In genomic region chr4:43485196-43485595, GRCh38 we compare ENCODE assay signal across 23 cellular contexts.
A peak's percentile ranks its signal among the peaks of the same experiment; 100 is the strongest.
DNase-seq lines count a peak whose midpoint lies in the region; TF ChIP-seq lines count a peak whose summit lies in the region.
"Had no signal": no experiment of that assay in that cellular context is flagged by ENCODE, and none has a peak within 500 bp of the region (broad histone marks: within the 10 kb centered on the region; RNA-seq: fewer than 3 reads in every experiment).

No MANE protein-coding gene starts in this region.

- no TSS peak for BruUV-seq in A673 (replicated peaks; lab: Mats Ljungman, UMichigan)

- H3K27ac ChIP-seq in WERI-Rb-1 (peak overlapping the region; percentile 57), Karpas-422 (ENCODE audit: low read length) (no peak overlapping the region), A673 (ENCODE audit: low read depth, low read length, poor library complexity, severe bottlenecking) (no peak overlapping the region)
- H3K27ac ChIP-seq: HL-60 had no signal

- POLR2A ChIA-PET in A673 (lab: Charles Lee; ENCODE audit: low non-redundant PET): no interaction called here

- no peaks in the 10 kb centered on the region for H4K20me1 ChIP-seq in Karpas-422 (ENCODE audit: insufficient read depth, low read depth, low read length)

- H3K36me3 ChIP-seq in WERI-Rb-1: no peaks in the 10 kb centered on the region
- H3K36me3 ChIP-seq in Karpas-422 (ENCODE audit: insufficient read depth, low read length): no peaks in the 10 kb centered on the region
- H3K36me3 ChIP-seq in A673 (ENCODE audit: insufficient read depth, low read length, poor library complexity, severe bottlenecking): no peaks in the 10 kb centered on the region
- H3K36me3 ChIP-seq: BE2C had no signal

- peak; percentile 34 for DNase-seq in A172 (ENCODE audit: low spot score)
- peak; percentile 59 for DNase-seq in HT1080 (ENCODE audit: low read depth)
- DNase-seq in NCI-H82 (lab: John Stamatoyannopoulos, UW): peak; percentile 83
- DNase-seq in WERI-Rb-1: peak; percentile 42
- no peak for DNase-seq in Karpas-422
- no peak for DNase-seq in activated CD8-positive, alpha-beta memory T cell treated with anti-CD3 and anti-CD28 coated beads, Interleukin-2, amount 50 U/mL, for 4 hours
- no peak for DNase-seq in NCI-H2196 treated with DMSO at 0.1 percent for 48 hours (lab: John Stamatoyannopoulos, UW; ENCODE audit: unreplicated experiment)
- no peak for DNase-seq in A673 (ENCODE audit: low spot score)
- DNase-seq: 8988T; ACHN; BE2C; C1 segment of cervical spinal cord; CD4-positive, CD25-positive, alpha-beta regulatory T cell; CD8-positive, alpha-beta memory T cell; COR-L47; DMS 273 treated with DMSO at 0.1 percent for 48 hours; DMS53; DND-41; EL; HCEC 1CT; IMR-90 had no signal

- no peaks in the 10 kb centered on the region for H3K9me2 ChIP-seq in Karpas-422 (replicated peaks; ENCODE audit: insufficient read depth, low read length)

- H3K4me1 ChIP-seq in Karpas-422 (ENCODE audit: low read length) (no peaks in the 10 kb centered on the region), A673 (ENCODE audit: insufficient read depth, low read length, poor library complexity, severe bottlenecking) (no peaks in the 10 kb centered on the region)
- H3K4me1 ChIP-seq: BE2C had no signal

- no peaks in the 10 kb centered on the region for H3K27me3 ChIP-seq in WERI-Rb-1 (ENCODE audit: insufficient read depth, low read depth, severe bottlenecking)
- no peaks in the 10 kb centered on the region for H3K27me3 ChIP-seq in Karpas-422 (ENCODE audit: low read length)
- no peaks in the 10 kb centered on the region for H3K27me3 ChIP-seq in A673 (replicated peaks; ENCODE audit: insufficient read depth, low read depth, low read length, poor library complexity)
- H3K27me3 ChIP-seq: BE2C had no signal

- peak overlapping the region; percentile 39 for H3K4me3 ChIP-seq in WERI-Rb-1 (ENCODE audit: low read depth, low read length)
- no peak overlapping the region for H3K4me3 ChIP-seq in Karpas-422 (ENCODE audit: low read length)
- no peak overlapping the region for H3K4me3 ChIP-seq in A673 (ENCODE audit: low read depth, low read length, poor library complexity, severe bottlenecking)
- H3K4me3 ChIP-seq: GM12878 had no signal

- TF ChIP-seq CTCF in WERI-Rb-1 (IDR thresholded peaks at IDR 0.05; ENCODE audit: low read depth, low read length): no peak
- TF ChIP-seq CTCF in A673 (conservative IDR thresholded peaks at IDR 0.05; ENCODE audit: low read depth, low read length): no peak

- intact Hi-C loops in A673 (cut with micrococcal nuclease; ENCODE audit: unreplicated experiment): no loop called here

- H3K9ac ChIP-seq in Karpas-422 (ENCODE audit: low read length): no peak overlapping the region

- no peak overlapping the region for H3K4me2 ChIP-seq in Karpas-422 (ENCODE audit: low read depth, low read length, poor library complexity, severe bottlenecking)

- no peak overlapping the region for H2AFZ ChIP-seq in Karpas-422 (ENCODE audit: low read length)

- CTCF ChIA-PET in A673 (lab: Charles Lee): no interaction called here

- no peaks in the 10 kb centered on the region for H3K79me2 ChIP-seq in Karpas-422 (ENCODE audit: low read length)

- H3K9me3 ChIP-seq in WERI-Rb-1 (ENCODE audit: severe bottlenecking) (peaks cover 6% of the 10 kb centered on the region), Karpas-422 (ENCODE audit: low read length) (peaks cover 16% of the 10 kb centered on the region; the same call in 1 of the 2 replicates), A673 (ENCODE audit: low read depth, low read length, poor library complexity, severe bottlenecking) (peaks cover 10% of the 10 kb centered on the region)
- H3K9me3 ChIP-seq: BE2C had no signal

Comparison
In these comparisons a context has a peak if more than half of its experiments do, and no peak if none do; other contexts are left out.
1. DNase-seq: peak in A172 (single experiment), HT1080 (single experiment), NCI-H82 (single experiment) and WERI-Rb-1 (single experiment); none in Karpas-422 (single experiment), activated CD8-positive, alpha-beta memory T cell treated with anti-CD3 and anti-CD28 coated beads, Interleukin-2, amount 50 U/mL, for 4 hours (single experiment), NCI-H2196 treated with DMSO at 0.1 percent for 48 hours (single experiment) and A673 (single experiment).